Comparison of ENCODE assay signal across 2 cellular contexts in the genomic region with DNA sequence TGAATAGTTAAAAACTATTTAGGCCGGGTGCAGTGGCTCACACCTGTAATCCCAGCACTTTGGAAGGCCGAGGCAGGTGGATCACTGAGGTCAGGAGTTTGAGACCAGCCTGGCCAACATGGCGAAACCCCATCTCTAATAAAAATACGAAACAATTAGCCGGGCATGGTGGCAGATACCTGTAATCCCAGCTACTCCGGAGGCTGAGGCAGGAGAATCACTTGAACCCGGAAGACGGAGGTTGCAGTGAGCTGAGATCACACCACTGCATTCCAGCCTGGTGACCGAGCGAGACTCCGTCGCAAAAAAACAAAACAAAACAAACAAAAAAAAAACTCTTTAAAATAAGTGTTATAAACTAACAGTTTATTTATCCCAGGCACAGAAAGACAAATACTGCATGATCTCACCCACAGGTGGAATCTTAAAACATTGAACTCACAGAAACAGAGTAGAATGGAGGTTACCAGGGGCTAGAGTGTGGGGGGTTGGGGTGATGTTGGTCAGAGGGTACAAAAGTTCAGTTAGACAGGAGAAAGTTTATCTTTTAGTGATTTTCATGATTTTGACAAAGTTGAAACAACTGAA. TPM values are rescaled to one million over a fixed set of nuclear protein-coding genes. Genes with fewer than 3 reads are reported as not detected.
"Had no signal": no experiment of that assay in that cellular context is flagged by ENCODE, and none has a peak within 500 bp of the region (broad histone marks: within the 10 kb centered on the region; RNA-seq: fewer than 3 reads in every experiment).

No MANE protein-coding gene starts in this region.

RNA-seq across cellular contexts. Expression of a gene that starts 28.1 kb away (rescaled TPM):
- total RNA-seq: mesothelial cell of epicardium, myocyte had no signal
